33 cellular contexts compared by ENCODE assay signal in genomic region chr9:107830479-107830878, GRCh38.
A peak's percentile ranks its signal among the peaks of the same experiment; 100 is the strongest.
DNase-seq lines count a peak whose midpoint lies in the region; ATAC-seq, FAIRE-seq and TF ChIP-seq lines count a peak whose summit lies in the region.
"Had no signal": no experiment of that assay in that cellular context is flagged by ENCODE, and none has a peak within 500 bp of the region (broad histone marks: within the 10 kb centered on the region; RNA-seq: fewer than 3 reads in every experiment).

No MANE protein-coding gene starts in this region.

- H3K79me2 ChIP-seq in HepG2 (ENCODE audit: insufficient read depth, low read length), result no peaks in the 10 kb centered on the region

- H3K27me3 ChIP-seq in liver (ENCODE audit: control insufficient read depth in 4 of 4, insufficient read depth in 4 of 4, low read length in 3 of 4) (peaks cover 0 to 2% (median 0%) of the 10 kb centered on the region in 4 donors), HepG2 (ENCODE audit: control insufficient read depth in 1 of 2, insufficient read depth in 2 of 2, low read length in 2 of 2) (no peaks in the 10 kb centered on the region; a peak in 1 of 5 replicates), right lobe of liver (no peaks in the 10 kb centered on the region), lower lobe of right lung (ENCODE audit: low read depth) (peaks cover under 1% of the 10 kb centered on the region)
- H3K27me3 ChIP-seq: BE2C; BLaER1; BLaER1 treated with 17β-estradiol and CSF1 and Interleukin-3, amounts not matched to agents 10 nM and 100 nM had no signal

- H4K20me1 ChIP-seq in HepG2 (ENCODE audit: insufficient read depth, low read length), result no peaks in the 10 kb centered on the region
- H4K20me1 ChIP-seq: BLaER1; BLaER1 treated with 17β-estradiol and CSF1 and Interleukin-3, amounts not matched to agents 10 nM and 100 nM had no signal

- peak; percentile 28 to 46 for TF ChIP-seq RAD21 in liver (IDR thresholded peaks at IDR 0.05)
- no peak for TF ChIP-seq RAD21 in HepG2 (CRISPR knock-in tag; IDR thresholded peaks at IDR 0.05)

- FAIRE-seq in HepG2 (lab: Jason Lieb, UNC), result no peak
- FAIRE-seq: A204.1, D721Med had no signal

- H3K9me3 ChIP-seq in liver (ENCODE audit: control insufficient read depth in 4 of 4, low read length in 3 of 4), result peaks cover 0 to 2% (median 0%) of the 10 kb centered on the region in 4 donors
- no peaks in the 10 kb centered on the region for H3K9me3 ChIP-seq in HepG2 (ENCODE audit: low read length)
- no peaks in the 10 kb centered on the region for H3K9me3 ChIP-seq in right lobe of liver
- H3K9me3 ChIP-seq in lower lobe of right lung, result no peaks in the 10 kb centered on the region
- H3K9me3 ChIP-seq: BE2C, Caco-2 had no signal

- H3K9ac ChIP-seq in liver (ENCODE audit: low read depth in 1 of 2, low read length in 2 of 2) (no peak overlapping the region), HepG2 (ENCODE audit: insufficient read depth, low read depth, low read length) (no peak overlapping the region)
- H3K9ac ChIP-seq: BLaER1; BLaER1 treated with 17β-estradiol and CSF1 and Interleukin-3, amounts not matched to agents 10 nM and 100 nM had no signal

- no peaks in the 10 kb centered on the region for H3K36me3 ChIP-seq in liver (ENCODE audit: control insufficient read depth in 4 of 4, insufficient read depth in 3 of 4, low read depth in 1 of 4, low read length in 3 of 4)
- H3K36me3 ChIP-seq in HepG2 (replicated peaks in 1 of 2; ENCODE audit: control insufficient read depth in 1 of 2, insufficient read depth in 2 of 2, low read length in 2 of 2), result no peaks in the 10 kb centered on the region
- no peaks in the 10 kb centered on the region for H3K36me3 ChIP-seq in right lobe of liver
- no peaks in the 10 kb centered on the region for H3K36me3 ChIP-seq in lower lobe of right lung
- H3K36me3 ChIP-seq: BE2C; BLaER1; BLaER1 treated with 17β-estradiol and CSF1 and Interleukin-3, amounts not matched to agents 10 nM and 100 nM had no signal

- no peak overlapping the region for H3K4me2 ChIP-seq in HepG2 (ENCODE audit: low read depth, low read length)
- H3K4me2 ChIP-seq: A549; BLaER1; BLaER1 treated with 17β-estradiol and CSF1 and Interleukin-3, amounts not matched to agents 10 nM and 100 nM had no signal

- no peak overlapping the region for H2AFZ ChIP-seq in HepG2 (ENCODE audit: low read length)

- DNase-seq in HepG2 (ENCODE audit: low spot score), result no peak
- DNase-seq in left lobe of liver (ENCODE audit: low spot score), result no peak
- no peak for DNase-seq in right lobe of liver
- DNase-seq in lower lobe of right lung, result no peak
- DNase-seq: 8988T; ACHN; AML-193; BE2C; C1 segment of cervical spinal cord; Caco-2; Calu3; CD4-positive, alpha-beta memory T cell; CD4-positive, alpha-beta T cell; CD4-positive, CD25-positive, alpha-beta regulatory T cell; CD8-positive, alpha-beta memory T cell; CD8-positive, alpha-beta T cell; COR-L47; DMS 273 treated with DMSO at 0.1 percent for 48 hours; DMS153; DMS53; DMS79; DMS79 treated with DMSO at 0.1 percent for 48 hours; DND-41; EL had no signal

- WGBS in liver, result 18% methylated on average over 3 of the region's 3 CpGs
- 0% methylated on average over 3 of the region's 3 CpGs for WGBS in HepG2 (ENCODE audit: low lambda C conversion rate)
- WGBS in right lobe of liver (ENCODE audit: insufficient coverage, low coverage, low lambda C conversion rate, missing lambda C conversion rate), result 25% methylated on average over 3 of the region's 3 CpGs

- POLR2A ChIA-PET in HepG2 (lab: Yijun Ruan, JAX), result no interaction called here

- ATAC-seq in HepG2 (no peak), left lobe of liver (peak; percentile 66), right lobe of liver (peak; percentile 44 to 75 (median 68)), lower lobe of right lung (no peak), GM18517 (IDR thresholded peaks at IDR 0.05; ENCODE audit: unreplicated experiment) (no peak)
- ATAC-seq: A549; CD8-positive, alpha-beta T cell had no signal

- in situ Hi-C loops in HepG2 (cut with HindIII; ENCODE audit: extremely low pct_ligation_motif_present, low pct_unique_long_range_greater_than_20kb), result no loop called here

- TF ChIP-seq CTCF in liver (IDR thresholded peaks at IDR 0.05; ENCODE audit: low read depth, low read length, missing input control), result no peak
- TF ChIP-seq CTCF in HepG2 (CRISPR knock-in tag; IDR thresholded peaks at IDR 0.05), result no peak
- TF ChIP-seq CTCF in right lobe of liver (IDR thresholded peaks at IDR 0.05), result no peak
- TF ChIP-seq CTCF in lower lobe of right lung (IDR thresholded peaks at IDR 0.05), result no peak

- BruUV-seq in HepG2 (replicated peaks; lab: Mats Ljungman, UMichigan), result no TSS peak

- TF ChIP-seq EP300 in HepG2 (IDR thresholded peaks at IDR 0.05; ENCODE audit: low read depth in 2 of 2, low read length in 2 of 2), result no peak
- no peak for TF ChIP-seq EP300 in HepG2 (CRISPR knock-in tag; IDR thresholded peaks at IDR 0.05; ENCODE audit: borderline replicate concordance)

- H3K27ac ChIP-seq in liver (ENCODE audit: low read depth in 1 of 2, low read length in 2 of 2), result no peak overlapping the region
- no peak overlapping the region for H3K27ac ChIP-seq in HepG2 (ENCODE audit: extremely low read length, insufficient read depth, low read length)
- no peak overlapping the region for H3K27ac ChIP-seq in right lobe of liver
- no peak overlapping the region for H3K27ac ChIP-seq in lower lobe of right lung
- H3K27ac ChIP-seq: 22Rv1; A549; BLaER1; BLaER1 treated with 17β-estradiol and CSF1 and Interleukin-3, amounts not matched to agents 10 nM and 100 nM; C4-2B had no signal

- intact Hi-C loops in HepG2 (cut with micrococcal nuclease; ENCODE audit: unreplicated experiment) (no loop called here), right lobe of liver (cut with DNase I) (no loop called here), lower lobe of right lung (cut with DNase I) (no loop called here)

- CTCF ChIA-PET in HepG2 (lab: Yijun Ruan, JAX; ENCODE audit: low intra/inter-chr PET ratio, low total read pairs), result no interaction called here

- TF ChIP-seq POLR2A in HepG2 (IDR thresholded peaks at IDR 0.05; ENCODE audit: insufficient read depth in 1 of 2, low read depth in 2 of 2, low read length in 2 of 2) (no peak), right lobe of liver (IDR thresholded peaks at IDR 0.05) (no peak)

- H3K4me3 ChIP-seq in liver (ENCODE audit: low read depth in 1 of 3, low read length in 3 of 3) (no peak overlapping the region), HepG2 (replicated peaks in 1 of 3; ENCODE audit: insufficient read depth in 1 of 3, low read depth in 2 of 3, low read length in 3 of 3) (no peak overlapping the region), right lobe of liver (no peak overlapping the region), lower lobe of right lung (no peak overlapping the region)
- H3K4me3 ChIP-seq: A549; BLaER1; BLaER1 treated with 17β-estradiol and CSF1 and Interleukin-3, amounts not matched to agents 10 nM and 100 nM had no signal

- H3K4me1 ChIP-seq in liver (ENCODE audit: control insufficient read depth in 4 of 4, insufficient read depth in 4 of 4, low read length in 3 of 4) (no peaks in the 10 kb centered on the region), HepG2 (ENCODE audit: insufficient read depth, low read length) (no peaks in the 10 kb centered on the region), right lobe of liver (peaks cover 0 to 14% (median 2%) of the 10 kb centered on the region in 4 donors), lower lobe of right lung (no peaks in the 10 kb centered on the region)
- H3K4me1 ChIP-seq: A549, BE2C, BLaER1, Caco-2 had no signal

TF ChIP-seq in liver, 16 proteins besides CTCF, POLR2A, EP300 and RAD21 (continues in another document):
- TF ChIP-seq, protein P1, sequence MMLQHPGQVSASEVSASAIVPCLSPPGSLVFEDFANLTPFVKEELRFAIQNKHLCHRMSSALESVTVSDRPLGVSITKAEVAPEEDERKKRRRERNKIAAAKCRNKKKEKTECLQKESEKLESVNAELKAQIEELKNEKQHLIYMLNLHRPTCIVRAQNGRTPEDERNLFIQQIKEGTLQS (IDR thresholded peaks at IDR 0.05), result no peak
- TF ChIP-seq JUND (IDR thresholded peaks at IDR 0.05) (peak in 1 of 2 donors; percentile 68), FOXA2 (IDR thresholded peaks at IDR 0.05) (peak; percentile 85), FOXA1 (IDR thresholded peaks at IDR 0.05) (peak; percentile 61), NR2F2 (IDR thresholded peaks at IDR 0.05) (no peak), TAF1 (conservative IDR thresholded peaks at IDR 0.05) (no peak), YY1 (IDR thresholded peaks at IDR 0.05) (peak; percentile 24), SP1 (IDR thresholded peaks at IDR 0.05) (peak; percentile 23)

TF ChIP-seq in HepG2, 621 proteins besides CTCF, POLR2A, EP300 and RAD21 (continues in another document):
- TF ChIP-seq ZC3H13 (CRISPR knock-in tag; IDR thresholded peaks at IDR 0.05) (no peak), SOX5 (CRISPR knock-in tag; IDR thresholded peaks at IDR 0.05; ENCODE audit: borderline replicate concordance) (no peak), ONECUT2 (CRISPR knock-in tag; IDR thresholded peaks at IDR 0.05) (no peak), HNRNPLL (IDR thresholded peaks at IDR 0.05; ENCODE audit: low read depth, low read length, poor library complexity, severe bottlenecking) (no peak), ATF7-NPFF (CRISPR knock-in tag; IDR thresholded peaks at IDR 0.05; ENCODE audit: low read depth) (no peak), ZNF616 (CRISPR knock-in tag; IDR thresholded peaks at IDR 0.05; ENCODE audit: low read depth) (no peak), HNRNPL (IDR thresholded peaks at IDR 0.05; ENCODE audit: low read depth, low read length) (no peak), ZNF790 (CRISPR knock-in tag; IDR thresholded peaks at IDR 0.05; ENCODE audit: borderline replicate concordance) (no peak), PLRG1 (conservative IDR thresholded peaks at IDR 0.05) (no peak), ARNT (IDR thresholded peaks at IDR 0.05) (no peak), GATA4 (IDR thresholded peaks at IDR 0.05; ENCODE audit: borderline replicate concordance, low read depth) (no peak)

Comparison
In these comparisons a context has a peak if more than half of its experiments do, and no peak if none do; other contexts are left out.
1. ATAC-seq: peak in left lobe of liver (single experiment) and right lobe of liver (4 of 4); none in HepG2 (single experiment), lower lobe of right lung (0 of 2) and GM18517 (single experiment).